Comparison of ENCODE assay signal across 1 cellular context in the genomic region with DNA sequence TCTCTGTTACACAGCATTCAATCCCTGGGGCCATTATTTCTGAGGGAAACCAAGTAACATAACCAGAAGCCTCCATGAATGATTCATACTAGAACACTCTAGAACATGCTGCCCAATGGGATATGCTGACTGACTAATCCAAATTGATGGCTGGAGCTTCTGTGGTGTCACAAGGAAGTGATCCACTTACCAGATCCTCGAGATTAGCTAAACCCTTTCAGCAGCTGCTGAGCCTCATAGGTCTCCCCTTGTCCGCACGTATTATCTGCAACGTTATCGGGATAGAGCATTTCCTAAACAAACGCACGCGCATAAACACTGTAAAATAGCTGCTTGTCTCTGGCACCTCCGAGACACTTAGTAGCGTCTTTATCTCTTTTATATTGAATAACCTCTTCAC.
TF ChIP-seq lines count a peak whose summit lies in the region.

No MANE protein-coding gene starts in this region.

TF ChIP-seq in K562, 482 proteins besides CTCF, POLR2A, EP300 and RAD21 (continued from another document):
- TF ChIP-seq, protein P1, sequence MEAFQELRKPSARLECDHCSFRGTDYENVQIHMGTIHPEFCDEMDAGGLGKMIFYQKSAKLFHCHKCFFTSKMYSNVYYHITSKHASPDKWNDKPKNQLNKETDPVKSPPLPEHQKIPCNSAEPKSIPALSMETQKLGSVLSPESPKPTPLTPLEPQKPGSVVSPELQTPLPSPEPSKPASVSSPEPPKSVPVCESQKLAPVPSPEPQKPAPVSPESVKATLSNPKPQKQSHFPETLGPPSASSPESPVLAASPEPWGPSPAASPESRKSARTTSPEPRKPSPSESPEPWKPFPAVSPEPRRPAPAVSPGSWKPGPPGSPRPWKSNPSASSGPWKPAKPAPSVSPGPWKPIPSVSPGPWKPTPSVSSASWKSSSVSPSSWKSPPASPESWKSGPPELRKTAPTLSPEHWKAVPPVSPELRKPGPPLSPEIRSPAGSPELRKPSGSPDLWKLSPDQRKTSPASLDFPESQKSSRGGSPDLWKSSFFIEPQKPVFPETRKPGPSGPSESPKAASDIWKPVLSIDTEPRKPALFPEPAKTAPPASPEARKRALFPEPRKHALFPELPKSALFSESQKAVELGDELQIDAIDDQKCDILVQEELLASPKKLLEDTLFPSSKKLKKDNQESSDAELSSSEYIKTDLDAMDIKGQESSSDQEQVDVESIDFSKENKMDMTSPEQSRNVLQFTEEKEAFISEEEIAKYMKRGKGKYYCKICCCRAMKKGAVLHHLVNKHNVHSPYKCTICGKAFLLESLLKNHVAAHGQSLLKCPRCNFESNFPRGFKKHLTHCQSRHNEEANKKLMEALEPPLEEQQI (IDR thresholded peaks at IDR 0.05), result no peak
- TF ChIP-seq POLR2AphosphoS5 (IDR thresholded peaks at IDR 0.05; ENCODE audit: control insufficient read depth, insufficient read depth, low read depth, low read length), result no peak
- no peak for TF ChIP-seq RNF2 (IDR thresholded peaks at IDR 0.05)
- no peak for TF ChIP-seq MYC (IDR thresholded peaks at IDR 0.05; ENCODE audit: low read depth, low read length)
- no peak for TF ChIP-seq MYC (CRISPR knock-in tag; IDR thresholded peaks at IDR 0.05; ENCODE audit: borderline replicate concordance, low read depth)
